12 cellular contexts compared by ENCODE assay signal in the genomic region with DNA sequence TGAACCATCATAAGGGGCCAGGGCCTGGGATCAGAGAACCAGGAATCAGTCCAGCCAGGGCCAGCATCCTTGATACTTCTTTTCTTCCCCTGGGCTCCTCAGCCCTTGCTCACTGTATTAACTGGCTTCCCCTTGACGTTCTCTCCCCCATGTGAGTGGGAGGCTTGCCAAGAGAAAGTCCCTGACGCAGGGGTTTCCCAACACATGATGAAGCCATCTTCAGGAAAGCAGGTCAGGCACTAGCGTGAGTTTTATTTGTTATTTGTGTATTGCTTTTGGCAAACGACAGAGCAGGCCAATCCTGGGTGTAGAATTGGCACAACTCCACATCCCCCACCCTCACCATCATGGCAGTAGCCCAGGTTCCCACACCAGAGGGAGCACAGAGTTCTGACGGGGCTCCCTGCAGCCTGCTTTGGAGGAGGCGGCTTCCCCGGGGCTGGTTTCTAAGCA.
DNase-seq lines count a peak whose midpoint lies in the region; ATAC-seq and TF ChIP-seq lines count a peak whose summit lies in the region.
"Had no signal": no experiment of that assay in that cellular context is flagged by ENCODE, and none has a peak within 500 bp of the region (broad histone marks: within the 10 kb centered on the region; RNA-seq: fewer than 3 reads in every experiment).

No MANE protein-coding gene starts in this region.

- H3K36me3 ChIP-seq in endodermal cell (ENCODE audit: control insufficient read depth, insufficient read depth, low read length) = no peaks in the 10 kb centered on the region
- H3K36me3 ChIP-seq: breast epithelium had no signal

- H3K9me3 ChIP-seq in endodermal cell (ENCODE audit: control insufficient read depth, low read length) = no peaks in the 10 kb centered on the region
- H3K9me3 ChIP-seq: breast epithelium, mucosa of descending colon had no signal

- H3K27me3 ChIP-seq in endodermal cell (ENCODE audit: control insufficient read depth, insufficient read depth, low read length, poor library complexity, severe bottlenecking) = no peaks in the 10 kb centered on the region

- 91% methylated on average over 7 of the region's 7 CpGs; no CpG with 5 or more reads in 1 of the 2 experiments for WGBS in endodermal cell (ENCODE audit: insufficient coverage in 1 of 2, insufficient read length in 1 of 2), 2 experiments

- ATAC-seq in omental fat pad (ENCODE audit: low FRiP score) = peak; percentile 86
- no peak for ATAC-seq in GM18868 (IDR thresholded peaks at IDR 0.05; ENCODE audit: unreplicated experiment)
- ATAC-seq in GM19455 (IDR thresholded peaks at IDR 0.05; ENCODE audit: unreplicated experiment) = no peak
- ATAC-seq: mucosa of descending colon had no signal

- peak; percentile 26 for TF ChIP-seq CTCF in endodermal cell (conservative IDR thresholded peaks at IDR 0.05)
- no peak for TF ChIP-seq CTCF in omental fat pad (IDR thresholded peaks at IDR 0.05)
- TF ChIP-seq CTCF in CD14-positive monocyte (IDR thresholded peaks at IDR 0.05) = no peak

- H3K27ac Mint-ChIP-seq in endodermal cell (no peak overlapping the region), CD14-positive monocyte (no peak overlapping the region)

- intact Hi-C loops in CD14-positive monocyte (cut with micrococcal nuclease) = no loop called here

- H3K27me3 Mint-ChIP-seq in endodermal cell (ENCODE audit: insufficient read depth) = no peaks in the 10 kb centered on the region
- H3K27me3 Mint-ChIP-seq in CD14-positive monocyte (ENCODE audit: low read depth in 3 of 3) = peaks cover 3 to 6% (median 3%) of the 10 kb centered on the region in 3 donors

- no peak overlapping the region for H3K27ac ChIP-seq in endodermal cell (ENCODE audit: low read depth, low read length)

- H3K4me1 Mint-ChIP-seq in endodermal cell = no peaks in the 10 kb centered on the region
- H3K4me1 Mint-ChIP-seq in CD14-positive monocyte = no peaks in the 10 kb centered on the region

- H3K4me1 ChIP-seq in endodermal cell (ENCODE audit: control insufficient read depth, insufficient read depth, low read length) = no peaks in the 10 kb centered on the region
- H3K4me1 ChIP-seq: breast epithelium had no signal

- DNase-seq in Ammon's horn (ENCODE audit: low spot score) (peak; percentile 16), M059J (ENCODE audit: low read depth) (peak; percentile 17), endodermal cell (no peak), omental fat pad (ENCODE audit: low spot score) (peak; percentile 55), CD14-positive monocyte (ENCODE audit: low spot score) (no peak), HT-29 (ENCODE audit: low spot score) (no peak)
- DNase-seq: NCI-H1436, T-helper 9 cell had no signal

- no peak overlapping the region for H3K4me3 ChIP-seq in endodermal cell (ENCODE audit: low read length)
- H3K4me3 ChIP-seq: mucosa of descending colon had no signal

- H3K9me3 Mint-ChIP-seq in endodermal cell = no peaks in the 10 kb centered on the region
- H3K9me3 Mint-ChIP-seq in CD14-positive monocyte = peaks cover 0 to 4% (median 2%) of the 10 kb centered on the region in 7 donors

- H3K36me3 Mint-ChIP-seq in endodermal cell (ENCODE audit: low read depth) = no peaks in the 10 kb centered on the region
- no peaks in the 10 kb centered on the region for H3K36me3 Mint-ChIP-seq in CD14-positive monocyte

- H3K9ac ChIP-seq in endodermal cell (ENCODE audit: extremely low read depth, low read length, poor library complexity, severe bottlenecking) = no peak overlapping the region

- H3K4me3 Mint-ChIP-seq in endodermal cell (no peak overlapping the region), CD14-positive monocyte (no peak overlapping the region)

Comparison
In these comparisons a context has a peak if more than half of its experiments do, and no peak if none do; other contexts are left out.
1. DNase-seq: peak in Ammon's horn (single experiment), M059J (single experiment) and omental fat pad (single experiment); none in endodermal cell (single experiment), CD14-positive monocyte (single experiment) and HT-29 (single experiment).